Comparison of ENCODE assay signal across 1 cellular context in the genomic region with DNA sequence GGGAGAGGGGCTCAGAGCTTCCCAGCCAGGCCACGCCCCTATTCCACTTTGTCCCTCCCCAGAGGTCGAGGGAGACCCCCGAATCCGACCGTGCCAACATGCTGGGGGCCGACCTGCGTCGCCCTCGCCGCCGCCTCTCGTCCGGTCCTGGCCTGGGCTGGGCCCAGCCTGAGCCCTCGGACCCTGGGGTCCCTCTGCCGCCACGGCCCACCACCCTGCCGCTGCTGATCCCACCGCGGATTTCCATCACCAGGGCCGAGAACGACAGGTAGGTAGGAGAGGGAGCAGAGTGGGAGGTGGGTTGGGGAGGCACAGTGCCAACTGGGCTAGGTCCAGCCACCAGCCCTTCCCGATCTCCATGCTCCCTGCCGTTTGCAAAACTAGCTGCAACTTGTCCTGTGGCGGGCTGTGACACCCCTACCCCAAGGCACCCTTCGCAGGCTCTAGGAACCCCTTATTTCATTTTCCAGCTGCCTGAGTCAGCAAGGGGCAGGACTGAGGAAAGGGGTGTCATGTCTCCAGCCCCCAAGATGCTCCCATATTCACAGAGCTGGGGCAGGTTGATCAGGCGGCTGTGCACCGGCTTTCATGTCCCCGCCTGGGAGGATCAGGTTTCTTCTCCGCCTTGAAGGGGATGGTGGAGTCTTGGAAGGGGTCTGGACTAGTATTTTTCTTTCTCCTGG.
A peak's percentile ranks its signal among the peaks of the same experiment; 100 is the strongest.
TF ChIP-seq lines count a peak whose summit lies in the region.

No MANE protein-coding gene starts in this region.

TF ChIP-seq in HEK293, 187 proteins besides CTCF, POLR2A, EP300 and RAD21 (continued from another document and continues in another):
- TF ChIP-seq, protein P1, sequence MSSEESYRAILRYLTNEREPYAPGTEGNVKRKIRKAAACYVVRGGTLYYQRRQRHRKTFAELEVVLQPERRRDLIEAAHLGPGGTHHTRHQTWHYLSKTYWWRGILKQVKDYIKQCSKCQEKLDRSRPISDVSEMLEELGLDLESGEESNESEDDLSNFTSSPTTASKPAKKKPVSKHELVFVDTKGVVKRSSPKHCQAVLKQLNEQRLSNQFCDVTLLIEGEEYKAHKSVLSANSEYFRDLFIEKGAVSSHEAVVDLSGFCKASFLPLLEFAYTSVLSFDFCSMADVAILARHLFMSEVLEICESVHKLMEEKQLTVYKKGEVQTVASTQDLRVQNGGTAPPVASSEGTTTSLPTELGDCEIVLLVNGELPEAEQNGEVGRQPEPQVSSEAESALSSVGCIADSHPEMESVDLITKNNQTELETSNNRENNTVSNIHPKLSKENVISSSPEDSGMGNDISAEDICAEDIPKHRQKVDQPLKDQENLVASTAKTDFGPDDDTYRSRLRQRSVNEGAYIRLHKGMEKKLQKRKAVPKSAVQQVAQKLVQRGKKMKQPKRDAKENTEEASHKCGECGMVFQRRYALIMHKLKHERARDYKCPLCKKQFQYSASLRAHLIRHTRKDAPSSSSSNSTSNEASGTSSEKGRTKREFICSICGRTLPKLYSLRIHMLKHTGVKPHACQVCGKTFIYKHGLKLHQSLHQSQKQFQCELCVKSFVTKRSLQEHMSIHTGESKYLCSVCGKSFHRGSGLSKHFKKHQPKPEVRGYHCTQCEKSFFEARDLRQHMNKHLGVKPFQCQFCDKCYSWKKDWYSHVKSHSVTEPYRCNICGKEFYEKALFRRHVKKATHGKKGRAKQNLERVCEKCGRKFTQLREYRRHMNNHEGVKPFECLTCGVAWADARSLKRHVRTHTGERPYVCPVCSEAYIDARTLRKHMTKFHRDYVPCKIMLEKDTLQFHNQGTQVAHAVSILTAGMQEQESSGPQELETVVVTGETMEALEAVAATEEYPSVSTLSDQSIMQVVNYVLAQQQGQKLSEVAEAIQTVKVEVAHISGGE (tag by site-specific recombination; conservative IDR thresholded peaks at IDR 0.05; ENCODE audit: low read depth): peak; percentile 90
- peak; percentile 41; the same call in 1 of the 2 replicates for TF ChIP-seq ZNF10 (tag by site-specific recombination; IDR thresholded peaks at IDR 0.05)
- TF ChIP-seq HOXC10 (CRISPR knock-in tag; IDR thresholded peaks at IDR 0.05): no peak
- TF ChIP-seq REPIN1 (tag by site-specific recombination; IDR thresholded peaks at IDR 0.05; ENCODE audit: low read depth): no peak
- TF ChIP-seq ZNF121 (tag by site-specific recombination; IDR thresholded peaks at IDR 0.05): no peak
- TF ChIP-seq ZNF302 (tag by site-specific recombination; IDR thresholded peaks at IDR 0.05; ENCODE audit: low read depth): no peak
- TF ChIP-seq, protein P2, sequence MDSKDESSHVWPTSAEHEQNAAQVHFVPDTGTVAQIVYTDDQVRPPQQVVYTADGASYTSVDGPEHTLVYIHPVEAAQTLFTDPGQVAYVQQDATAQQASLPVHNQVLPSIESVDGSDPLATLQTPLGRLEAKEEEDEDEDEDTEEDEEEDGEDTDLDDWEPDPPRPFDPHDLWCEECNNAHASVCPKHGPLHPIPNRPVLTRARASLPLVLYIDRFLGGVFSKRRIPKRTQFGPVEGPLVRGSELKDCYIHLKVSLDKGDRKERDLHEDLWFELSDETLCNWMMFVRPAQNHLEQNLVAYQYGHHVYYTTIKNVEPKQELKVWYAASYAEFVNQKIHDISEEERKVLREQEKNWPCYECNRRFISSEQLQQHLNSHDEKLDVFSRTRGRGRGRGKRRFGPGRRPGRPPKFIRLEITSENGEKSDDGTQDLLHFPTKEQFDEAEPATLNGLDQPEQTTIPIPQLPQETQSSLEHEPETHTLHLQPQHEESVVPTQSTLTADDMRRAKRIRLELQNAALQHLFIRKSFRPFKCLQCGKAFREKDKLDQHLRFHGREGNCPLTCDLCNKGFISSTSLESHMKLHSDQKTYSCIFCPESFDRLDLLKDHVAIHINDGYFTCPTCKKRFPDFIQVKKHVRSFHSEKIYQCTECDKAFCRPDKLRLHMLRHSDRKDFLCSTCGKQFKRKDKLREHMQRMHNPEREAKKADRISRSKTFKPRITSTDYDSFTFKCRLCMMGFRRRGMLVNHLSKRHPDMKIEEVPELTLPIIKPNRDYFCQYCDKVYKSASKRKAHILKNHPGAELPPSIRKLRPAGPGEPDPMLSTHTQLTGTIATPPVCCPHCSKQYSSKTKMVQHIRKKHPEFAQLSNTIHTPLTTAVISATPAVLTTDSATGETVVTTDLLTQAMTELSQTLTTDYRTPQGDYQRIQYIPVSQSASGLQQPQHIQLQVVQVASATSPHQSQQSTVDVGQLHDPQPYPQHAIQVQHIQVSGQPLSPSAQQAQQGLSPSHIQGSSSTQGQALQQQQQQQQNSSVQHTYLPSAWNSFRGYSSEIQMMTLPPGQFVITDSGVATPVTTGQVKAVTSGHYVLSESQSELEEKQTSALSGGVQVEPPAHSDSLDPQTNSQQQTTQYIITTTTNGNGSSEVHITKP (tag by site-specific recombination; IDR thresholded peaks at IDR 0.05): no peak
- TF ChIP-seq AEBP2 (tag by site-specific recombination; IDR thresholded peaks at IDR 0.05; ENCODE audit: borderline replicate concordance): no peak
- no peak for TF ChIP-seq ZNF362 (tag by site-specific recombination; IDR thresholded peaks at IDR 0.05)
- TF ChIP-seq KLF7 (tag by site-specific recombination; IDR thresholded peaks at IDR 0.05; ENCODE audit: borderline replicate concordance): no peak; the same call in 1 of the 2 replicates
- TF ChIP-seq ZNF391 (tag by site-specific recombination; IDR thresholded peaks at IDR 0.05; ENCODE audit: borderline replicate concordance, low read depth): no peak
- 0 out of 2 replicates have a peak, but pooled peaks have one; percentile 16 for TF ChIP-seq ZNF184 (tag by site-specific recombination; IDR thresholded peaks at IDR 0.05)
- no peak for TF ChIP-seq ZNF645 (tag by site-specific recombination; IDR thresholded peaks at IDR 0.05)
- TF ChIP-seq, protein P3, sequence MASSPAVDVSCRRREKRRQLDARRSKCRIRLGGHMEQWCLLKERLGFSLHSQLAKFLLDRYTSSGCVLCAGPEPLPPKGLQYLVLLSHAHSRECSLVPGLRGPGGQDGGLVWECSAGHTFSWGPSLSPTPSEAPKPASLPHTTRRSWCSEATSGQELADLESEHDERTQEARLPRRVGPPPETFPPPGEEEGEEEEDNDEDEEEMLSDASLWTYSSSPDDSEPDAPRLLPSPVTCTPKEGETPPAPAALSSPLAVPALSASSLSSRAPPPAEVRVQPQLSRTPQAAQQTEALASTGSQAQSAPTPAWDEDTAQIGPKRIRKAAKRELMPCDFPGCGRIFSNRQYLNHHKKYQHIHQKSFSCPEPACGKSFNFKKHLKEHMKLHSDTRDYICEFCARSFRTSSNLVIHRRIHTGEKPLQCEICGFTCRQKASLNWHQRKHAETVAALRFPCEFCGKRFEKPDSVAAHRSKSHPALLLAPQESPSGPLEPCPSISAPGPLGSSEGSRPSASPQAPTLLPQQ (tag by site-specific recombination; IDR thresholded peaks at IDR 0.05): no peak
- no peak for TF ChIP-seq ZNF580 (tag by site-specific recombination; IDR thresholded peaks at IDR 0.05)
- TF ChIP-seq ZNF416 (tag by site-specific recombination; IDR thresholded peaks at IDR 0.05): no peak
- peak; percentile 63; the same call in 1 of the 2 replicates for TF ChIP-seq ZSCAN16 (tag by site-specific recombination; IDR thresholded peaks at IDR 0.05)
- TF ChIP-seq KLF8 (tag by site-specific recombination; IDR thresholded peaks at IDR 0.05): no peak; the same call in 1 of the 2 replicates
- no peak for TF ChIP-seq ZFP69B (tag by site-specific recombination; IDR thresholded peaks at IDR 0.05)
- TF ChIP-seq ZNF169 (tag by site-specific recombination; IDR thresholded peaks at IDR 0.05): no peak
- no peak for TF ChIP-seq SETDB1 (IDR thresholded peaks at IDR 0.05; ENCODE audit: insufficient read length, low read length)
- no peak for TF ChIP-seq ZNF133 (tag by site-specific recombination; IDR thresholded peaks at IDR 0.05)
- no peak; the same call in 1 of the 2 replicates for TF ChIP-seq ZNF76 (tag by site-specific recombination; IDR thresholded peaks at IDR 0.05; ENCODE audit: borderline replicate concordance, low read depth)
- TF ChIP-seq, protein P4, sequence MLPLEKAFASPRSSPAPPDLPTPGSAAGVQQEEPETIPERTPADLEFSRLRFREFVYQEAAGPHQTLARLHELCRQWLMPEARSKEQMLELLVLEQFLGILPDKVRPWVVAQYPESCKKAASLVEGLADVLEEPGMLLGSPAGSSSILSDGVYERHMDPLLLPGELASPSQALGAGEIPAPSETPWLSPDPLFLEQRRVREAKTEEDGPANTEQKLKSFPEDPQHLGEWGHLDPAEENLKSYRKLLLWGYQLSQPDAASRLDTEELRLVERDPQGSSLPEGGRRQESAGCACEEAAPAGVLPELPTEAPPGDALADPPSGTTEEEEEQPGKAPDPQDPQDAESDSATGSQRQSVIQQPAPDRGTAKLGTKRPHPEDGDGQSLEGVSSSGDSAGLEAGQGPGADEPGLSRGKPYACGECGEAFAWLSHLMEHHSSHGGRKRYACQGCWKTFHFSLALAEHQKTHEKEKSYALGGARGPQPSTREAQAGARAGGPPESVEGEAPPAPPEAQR (tag by site-specific recombination; IDR thresholded peaks at IDR 0.05): no peak
- TF ChIP-seq ZXDB (tag by site-specific recombination; IDR thresholded peaks at IDR 0.05): no peak
- no peak for TF ChIP-seq ZBTB10 (tag by site-specific recombination; IDR thresholded peaks at IDR 0.05)
- no peak for TF ChIP-seq ZNF155 (tag by site-specific recombination; IDR thresholded peaks at IDR 0.05)
- TF ChIP-seq, protein P5, sequence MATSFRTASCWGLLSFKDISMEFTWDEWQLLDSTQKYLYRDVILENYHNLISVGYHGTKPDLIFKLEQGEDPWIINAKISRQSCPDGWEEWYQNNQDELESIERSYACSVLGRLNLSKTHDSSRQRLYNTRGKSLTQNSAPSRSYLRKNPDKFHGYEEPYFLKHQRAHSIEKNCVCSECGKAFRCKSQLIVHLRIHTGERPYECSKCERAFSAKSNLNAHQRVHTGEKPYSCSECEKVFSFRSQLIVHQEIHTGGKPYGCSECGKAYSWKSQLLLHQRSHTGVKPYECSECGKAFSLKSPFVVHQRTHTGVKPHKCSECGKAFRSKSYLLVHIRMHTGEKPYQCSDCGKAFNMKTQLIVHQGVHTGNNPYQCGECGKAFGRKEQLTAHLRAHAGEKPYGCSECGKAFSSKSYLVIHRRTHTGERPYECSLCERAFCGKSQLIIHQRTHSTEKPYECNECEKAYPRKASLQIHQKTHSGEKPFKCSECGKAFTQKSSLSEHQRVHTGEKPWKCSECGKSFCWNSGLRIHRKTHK (tag by site-specific recombination; IDR thresholded peaks at IDR 0.05): no peak
- no peak for TF ChIP-seq ZFP3 (tag by site-specific recombination; IDR thresholded peaks at IDR 0.05; ENCODE audit: low read depth)
- TF ChIP-seq ZNF138 (tag by site-specific recombination; IDR thresholded peaks at IDR 0.05; ENCODE audit: borderline replicate concordance): no peak
- no peak for TF ChIP-seq MEIS1 (CRISPR knock-in tag; IDR thresholded peaks at IDR 0.05; ENCODE audit: borderline replicate concordance)
- no peak for TF ChIP-seq HOXD13 (CRISPR knock-in tag; IDR thresholded peaks at IDR 0.05; ENCODE audit: borderline replicate concordance)
- TF ChIP-seq ZNF214 (tag by site-specific recombination; IDR thresholded peaks at IDR 0.05; ENCODE audit: borderline replicate concordance): no peak
- TF ChIP-seq ZNF175 (tag by site-specific recombination; IDR thresholded peaks at IDR 0.05): no peak
- no peak for TF ChIP-seq ZNF501 (tag by site-specific recombination; IDR thresholded peaks at IDR 0.05)
- no peak for TF ChIP-seq ZNF621 (tag by site-specific recombination; IDR thresholded peaks at IDR 0.05)
- TF ChIP-seq RBAK (tag by site-specific recombination; IDR thresholded peaks at IDR 0.05): no peak
